1 cellular context compared by ENCODE assay signal in genomic region chr9:14883310-14883944, GRCh38.
TF ChIP-seq lines count a peak whose summit lies in the region.

No MANE protein-coding gene starts in this region.

TF ChIP-seq in GM23338, 12 proteins besides CTCF, POLR2A, EP300 and RAD21 (continued from another document):
- TF ChIP-seq ZNF462 (CRISPR knock-in tag; IDR thresholded peaks at IDR 0.05): no peak
- TF ChIP-seq CREB1 (CRISPR knock-in tag; IDR thresholded peaks at IDR 0.05; ENCODE audit: low read depth): no peak
TF ChIP-seq in GM23338: peak in this region for 0.
